In genomic region chr5:136066705-136067271, GRCh38 we compare ENCODE assay signal across 9 cellular contexts. TPM values are rescaled to one million over a fixed set of nuclear protein-coding genes. Genes with fewer than 3 reads are reported as not detected.
DNase-seq lines count a peak whose midpoint lies in the region; ATAC-seq and TF ChIP-seq lines count a peak whose summit lies in the region.
"Had no signal": no experiment of that assay in that cellular context is flagged by ENCODE, and none has a peak within 500 bp of the region (broad histone marks: within the 10 kb centered on the region; RNA-seq: fewer than 3 reads in every experiment).

No MANE protein-coding gene starts in this region.

- in situ Hi-C loops in IMR-90 (cut with MboI; ENCODE audit: low sequenced_read_pairs), result no loop called here

- H2BK5ac ChIP-seq in IMR-90 (ENCODE audit: low read depth, low read length, poor library complexity, severe bottlenecking) (peak overlapping the region; percentile 14), mesenchymal stem cell (ENCODE audit: low read depth, low read length, poor library complexity, severe bottlenecking) (no peak overlapping the region)

- DNase-seq in AG08395 (ENCODE audit: low spot score) (peak; percentile 58), IMR-90 (peak; percentile 77), ecto neural progenitor cell (ENCODE audit: low spot score) (peak; percentile 49), mesenchymal stem cell (peak; percentile 83), HuH-7 (ENCODE audit: low spot score) (no peak), HuH-7.5 (ENCODE audit: low spot score) (no peak)
- DNase-seq in activated naive CD4-positive, alpha-beta T cell treated with anti-CD3 and anti-CD28 coated beads for 36 hours, result no peak
- no peak for DNase-seq in stimulated activated CD4-positive, alpha-beta T cell treated with anti-CD3 and anti-CD28 coated beads, Interleukin-4, amount 100 ng/mL, for 24 hours
- DNase-seq: activated CD4-positive, alpha-beta T cell treated with anti-CD3 and anti-CD28 coated beads for 48 hours had no signal

- no peaks in the 10 kb centered on the region for H4K20me1 ChIP-seq in IMR-90 (ENCODE audit: insufficient read depth, low read length)

- no peak for TF ChIP-seq POLR2A in IMR-90 (IDR thresholded peaks at IDR 0.05; ENCODE audit: low read depth, low read length)

- H3K27me3 ChIP-seq in IMR-90 (ENCODE audit: control insufficient read depth, insufficient read depth, low read length), result no peaks in the 10 kb centered on the region
- H3K27me3 ChIP-seq in mesenchymal stem cell (ENCODE audit: control insufficient read depth in 1 of 2, insufficient read depth in 1 of 2, low read length in 2 of 2), result no peaks in the 10 kb centered on the region

- no TSS peak for BruUV-seq in IMR-90 (replicated peaks; lab: Mats Ljungman, UMichigan)

- H3K27ac ChIP-seq in IMR-90 (ENCODE audit: insufficient read depth, low read length), result peak overlapping the region; percentile 39; the same call in 1 of the 2 replicates
- peak overlapping the region; percentile 20 for H3K27ac ChIP-seq in mesenchymal stem cell (ENCODE audit: low read length, poor library complexity, severe bottlenecking)

- H3K4me1 Mint-ChIP-seq in activated naive CD4-positive, alpha-beta T cell treated with anti-CD3 and anti-CD28 coated beads for 36 hours (ENCODE audit: low read depth), result no peaks in the 10 kb centered on the region

- H2BK120ac ChIP-seq in IMR-90 (ENCODE audit: low read depth, low read length) (no peak overlapping the region), mesenchymal stem cell (ENCODE audit: low read depth, low read length) (no peak overlapping the region)

- intact Hi-C loops in IMR-90 (cut with micrococcal nuclease), result no loop called here
- intact Hi-C loops in activated naive CD4-positive, alpha-beta T cell treated with anti-CD3 and anti-CD28 coated beads for 36 hours (cut with micrococcal nuclease), result no loop called here

- H3K14ac ChIP-seq in IMR-90 (replicated peaks; ENCODE audit: low read depth, low read length) (0 out of 2 replicates have a peak overlapping the region, but pooled peaks have one; percentile 35), mesenchymal stem cell (ENCODE audit: low read length in 2 of 2) (no peak overlapping the region)

- H4K91ac ChIP-seq in IMR-90 (ENCODE audit: insufficient read depth, low read depth, low read length) (no peak overlapping the region), mesenchymal stem cell (ENCODE audit: low read length) (no peak overlapping the region)

- TF ChIP-seq RAD21 in IMR-90 (IDR thresholded peaks at IDR 0.05; ENCODE audit: low read length), result peak; percentile 42; the same call in 1 of the 2 replicates

- H3K36me3 Mint-ChIP-seq in activated naive CD4-positive, alpha-beta T cell treated with anti-CD3 and anti-CD28 coated beads for 36 hours (ENCODE audit: low read depth), result no peaks in the 10 kb centered on the region

- peak; percentile 33 for TF ChIP-seq CTCF in IMR-90 (conservative IDR thresholded peaks at IDR 0.05; ENCODE audit: low read depth, low read length)

- H3K4me3 ChIP-seq in IMR-90 (ENCODE audit: insufficient read depth, low read depth, low read length) (no peak overlapping the region), mesenchymal stem cell (ENCODE audit: insufficient read depth in 1 of 2, low read depth in 1 of 2, low read length in 2 of 2) (no peak overlapping the region)

- no peaks in the 10 kb centered on the region for H3K27me3 Mint-ChIP-seq in activated naive CD4-positive, alpha-beta T cell treated with anti-CD3 and anti-CD28 coated beads for 36 hours (ENCODE audit: low read depth)

- H3K27ac Mint-ChIP-seq in activated naive CD4-positive, alpha-beta T cell treated with anti-CD3 and anti-CD28 coated beads for 36 hours, result no peak overlapping the region

- H2BK20ac ChIP-seq in IMR-90 (ENCODE audit: low read depth, low read length), result no peak overlapping the region

- ATAC-seq in IMR-90 (ENCODE audit: low read depth), result peak; percentile 64

- POLR2A ChIA-PET in IMR-90 (lab: Charles Lee; ENCODE audit: unreplicated experiment), result interaction anchor here (0.5 kb wide), 1 partner anchor 9 kb away, joined by 3 read pairs; no protein-coding TSS in a partner anchor

- H3K9me3 Mint-ChIP-seq in activated naive CD4-positive, alpha-beta T cell treated with anti-CD3 and anti-CD28 coated beads for 36 hours, result no peaks in the 10 kb centered on the region

- no peak overlapping the region; the same call in 1 of the 2 replicates for H4K5ac ChIP-seq in IMR-90 (ENCODE audit: low read depth, low read length)

- WGBS in IMR-90 (ENCODE audit: extremely low coverage in 2 of 2, insufficient read length in 1 of 2), 2 experiments, result 80% methylated on average over 1 of the region's 4 CpGs; no CpG with 5 or more reads in 1 of the 2 experiments
- WGBS in mesenchymal stem cell, result 75% methylated on average over 3 of the region's 4 CpGs

- H3K36me3 ChIP-seq in IMR-90 (ENCODE audit: control insufficient read depth, insufficient read depth, low read length), result peaks cover 61% of the 10 kb centered on the region
- peaks cover 28 to 34% of the 10 kb centered on the region in 2 experiments for H3K36me3 ChIP-seq in mesenchymal stem cell (ENCODE audit: control insufficient read depth in 1 of 2, insufficient read depth in 2 of 2, low read depth in 1 of 2, low read length in 2 of 2)

- H3K4me1 ChIP-seq in IMR-90 (ENCODE audit: control insufficient read depth, insufficient read depth, low read length), result peaks cover 5% of the 10 kb centered on the region
- peaks cover 9% of the 10 kb centered on the region for H3K4me1 ChIP-seq in mesenchymal stem cell (ENCODE audit: control insufficient read depth, insufficient read depth, low read depth, low read length)

- CTCF ChIA-PET in IMR-90 (lab: Yijun Ruan, JAX), result no interaction called here
- CTCF ChIA-PET in activated naive CD4-positive, alpha-beta T cell treated with anti-CD3 and anti-CD28 coated beads for 36 hours (lab: Charles Lee), result no interaction called here

- H2AFZ ChIP-seq in IMR-90 (replicated peaks; ENCODE audit: low read length, poor library complexity) (no peak overlapping the region), mesenchymal stem cell (ENCODE audit: low read depth, low read length) (no peak overlapping the region)

- H3K18ac ChIP-seq in IMR-90 (ENCODE audit: low read depth, low read length), result peak overlapping the region; percentile 0; the same call in 1 of the 2 replicates
- no peak overlapping the region for H3K18ac ChIP-seq in mesenchymal stem cell (ENCODE audit: low read depth in 1 of 2, low read length in 2 of 2)

- H2BK15ac ChIP-seq in IMR-90 (ENCODE audit: low read depth, low read length) (no peak overlapping the region), mesenchymal stem cell (ENCODE audit: low read depth, poor library complexity, severe bottlenecking) (no peak overlapping the region)

- H3K4me2 ChIP-seq in IMR-90 (ENCODE audit: low read depth, low read length) (no peak overlapping the region), mesenchymal stem cell (ENCODE audit: low read length, poor library complexity, severe bottlenecking) (no peak overlapping the region)

- no peak overlapping the region for H3K23ac ChIP-seq in IMR-90 (ENCODE audit: low read depth, low read length)
- no peak overlapping the region for H3K23ac ChIP-seq in mesenchymal stem cell (ENCODE audit: low read length in 2 of 2)

- H3K9me3 ChIP-seq in IMR-90 (ENCODE audit: control insufficient read depth, insufficient read depth, low read length), result no peaks in the 10 kb centered on the region
- no peaks in the 10 kb centered on the region for H3K9me3 ChIP-seq in mesenchymal stem cell (ENCODE audit: control insufficient read depth, low read length)

- no peak overlapping the region for H2AK5ac ChIP-seq in IMR-90 (ENCODE audit: low read depth, low read length)
- H2AK5ac ChIP-seq in mesenchymal stem cell (ENCODE audit: low read length, severe bottlenecking), result no peak overlapping the region

- H3K4me3 Mint-ChIP-seq in activated naive CD4-positive, alpha-beta T cell treated with anti-CD3 and anti-CD28 coated beads for 36 hours, result no peak overlapping the region

- H3K9ac ChIP-seq in IMR-90 (ENCODE audit: low read depth, low read length) (no peak overlapping the region), mesenchymal stem cell (ENCODE audit: low read length) (no peak overlapping the region)

- H3K79me1 ChIP-seq in IMR-90 (ENCODE audit: low read depth in 1 of 2, low read length in 2 of 2), result no peaks in the 10 kb centered on the region
- no peaks in the 10 kb centered on the region for H3K79me1 ChIP-seq in mesenchymal stem cell (replicated peaks; ENCODE audit: low read length, poor library complexity, severe bottlenecking)

- H3K4ac ChIP-seq in IMR-90 (ENCODE audit: low read depth, low read length) (0 out of 2 replicates have a peak overlapping the region, but pooled peaks have one; percentile 10), mesenchymal stem cell (ENCODE audit: low read depth in 1 of 2, low read length in 2 of 2) (no peak overlapping the region)

- peak overlapping the region in 1 of 2 experiments; percentile 72 for H2BK12ac ChIP-seq in mesenchymal stem cell (ENCODE audit: low read length in 2 of 2)

- no peak overlapping the region for H2AK9ac ChIP-seq in IMR-90 (replicated peaks; ENCODE audit: low read depth, low read length, poor library complexity)

- dilution Hi-C loops in IMR-90 (cut with HindIII; ENCODE audit: low sequenced_read_pairs, unreplicated experiment), result no loop called here

- H3K9me1 ChIP-seq in IMR-90 (ENCODE audit: insufficient read depth, low read length), result peaks cover 9% of the 10 kb centered on the region

- peak overlapping the region; percentile 21; the same call in 1 of the 2 replicates for H3K56ac ChIP-seq in IMR-90 (ENCODE audit: extremely low read depth, insufficient read depth, low read length)

- H4K8ac ChIP-seq in IMR-90 (ENCODE audit: low read depth in 2 of 2, low read length in 2 of 2) (no peak overlapping the region), mesenchymal stem cell (ENCODE audit: low read length) (peak overlapping the region; percentile 19)

TF ChIP-seq in IMR-90, 13 proteins besides CTCF, POLR2A, EP300 and RAD21:
- TF ChIP-seq SMC3 (IDR thresholded peaks at IDR 0.05; ENCODE audit: low read depth, low read length) (peak; percentile 37; the same call in 1 of the 2 replicates), RCOR1 (IDR thresholded peaks at IDR 0.05; ENCODE audit: insufficient replicate concordance, low read length) (no peak)

RNA-seq across cellular contexts. Expression of gene TGFBI, which starts 38.0 kb away (rescaled TPM):
- total RNA-seq in IMR-90 (2012; rRNA removed), result 483 and 618 TPM in 2 replicates
- 1,362 and 1,551 TPM in 2 replicates for polyA plus RNA-seq in IMR-90 (2012; rRNA removed)
- polyA plus RNA-seq in IMR-90 (2012; cell fraction: cytosol; rRNA removed), result 790 and 1,298 TPM in 2 replicates
- polyA plus RNA-seq in IMR-90 (2012; cell fraction: nucleus; rRNA removed; ENCODE audit: low replicate concordance), result 1,060 and 1,205 TPM in 2 replicates
- polyA plus RNA-seq in mesenchymal stem cell (2013, experiment 1 of 2), result 1,930 TPM
- 1,910 TPM for polyA plus RNA-seq in mesenchymal stem cell (2013, experiment 2 of 2)
- total RNA-seq in activated naive CD4-positive, alpha-beta T cell treated with anti-CD3 and anti-CD28 coated beads for 36 hours, result not detected

Comparison
In these comparisons a context has a peak if more than half of its experiments do, and no peak if none do; other contexts are left out.
1. DNase-seq: peak in AG08395 (single experiment), IMR-90 (single experiment), ecto neural progenitor cell (single experiment) and mesenchymal stem cell (single experiment); none in HuH-7 (single experiment), HuH-7.5 (single experiment), activated naive CD4-positive, alpha-beta T cell treated with anti-CD3 and anti-CD28 coated beads for 36 hours (single experiment) and stimulated activated CD4-positive, alpha-beta T cell treated with anti-CD3 and anti-CD28 coated beads, Interleukin-4, amount 100 ng/mL, for 24 hours (single experiment).
2. RNA of gene TGFBI, which starts 38.0 kb away (total RNA-seq): 483 to 618 TPM in IMR-90; not detected in activated naive CD4-positive, alpha-beta T cell treated with anti-CD3 and anti-CD28 coated beads for 36 hours; every median in the first group is over 100 times any median in the second.